ENCODE assay signal across 12 cellular contexts in the genomic region with DNA sequence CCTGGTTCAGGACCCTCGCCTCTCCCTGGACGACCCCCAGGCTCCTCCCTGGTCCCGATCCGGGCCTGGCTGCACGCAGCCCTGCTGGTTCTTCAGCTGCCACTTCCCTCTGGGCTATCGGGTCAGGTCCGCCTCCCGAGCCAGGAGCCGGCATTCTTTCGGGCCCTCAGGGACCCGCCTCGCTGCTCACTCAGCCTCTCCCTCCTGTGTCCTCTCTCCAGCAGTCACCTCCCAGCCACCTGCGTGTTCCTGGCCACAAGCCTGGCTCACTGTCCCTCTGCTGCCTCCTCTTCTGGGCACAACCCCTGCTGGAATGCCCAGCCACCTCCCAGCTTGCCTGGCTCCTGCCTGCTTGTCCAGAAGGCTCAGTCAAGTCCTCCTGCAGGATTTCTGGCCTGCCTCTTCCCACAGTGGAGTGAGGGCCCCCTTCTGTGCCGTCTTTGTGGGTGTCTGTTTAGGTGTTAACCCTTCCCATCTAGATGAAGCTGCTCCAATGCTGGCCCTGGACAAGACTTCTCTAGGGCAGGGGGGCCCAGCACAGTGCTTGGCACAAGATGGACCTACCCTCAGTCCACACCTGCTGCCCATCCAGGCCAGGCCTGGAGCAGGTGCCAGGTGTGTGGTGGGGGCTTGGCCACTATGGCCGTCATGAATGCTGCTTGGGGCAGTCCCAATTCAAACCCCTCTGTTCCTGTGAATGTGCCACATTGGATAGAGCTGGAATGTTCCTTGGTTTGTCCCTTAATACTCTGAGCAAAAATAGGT. TPM values are rescaled to one million over a fixed set of nuclear protein-coding genes. Genes with fewer than 3 reads are reported as not detected.
DNase-seq lines count a peak whose midpoint lies in the region; TF ChIP-seq lines count a peak whose summit lies in the region.
"Had no signal": no experiment of that assay in that cellular context is flagged by ENCODE, and none has a peak within 500 bp of the region (broad histone marks: within the 10 kb centered on the region; RNA-seq: fewer than 3 reads in every experiment).

No MANE protein-coding gene starts in this region.

- H3K4me1 ChIP-seq in colonic mucosa: peaks cover 6% of the 10 kb centered on the region
- peaks cover 38% of the 10 kb centered on the region for H3K4me1 ChIP-seq in mucosa of stomach (ENCODE audit: control insufficient read depth, insufficient read depth, low read length)

- peaks cover 14% of the 10 kb centered on the region for H3K4me1 Mint-ChIP-seq in T-helper 2 cell treated with Interferon-gamma antibody and Interleukin-4, amounts not matched to agents 5 μg/mL and 100 μg/mL, for 36 hours (ENCODE audit: low read depth)
- H3K4me1 Mint-ChIP-seq in type B pancreatic cell (ENCODE audit: unreplicated experiment): peaks cover 42% of the 10 kb centered on the region

- no peak overlapping the region for H3K4me3 ChIP-seq in colonic mucosa
- H3K4me3 ChIP-seq in mucosa of stomach (ENCODE audit: low read length): no peak overlapping the region
- H3K4me3 ChIP-seq: A549 had no signal

- H3K9me3 ChIP-seq in colonic mucosa (no peaks in the 10 kb centered on the region), mucosa of stomach (ENCODE audit: control insufficient read depth, low read length) (no peaks in the 10 kb centered on the region)
- H3K9me3 ChIP-seq: A549 had no signal

- H3K27ac Mint-ChIP-seq in T-helper 2 cell treated with Interferon-gamma antibody and Interleukin-4, amounts not matched to agents 5 μg/mL and 100 μg/mL, for 36 hours: no peak overlapping the region
- H3K27ac Mint-ChIP-seq in type B pancreatic cell: peak overlapping the region; percentile 81

- H3K27ac ChIP-seq in colonic mucosa: peak overlapping the region; percentile 33
- H3K27ac ChIP-seq: HL-60, parathyroid adenoma had no signal

- H3K27me3 Mint-ChIP-seq in T-helper 2 cell treated with Interferon-gamma antibody and Interleukin-4, amounts not matched to agents 5 μg/mL and 100 μg/mL, for 36 hours (ENCODE audit: low read depth): peaks cover 42% of the 10 kb centered on the region
- H3K27me3 Mint-ChIP-seq in type B pancreatic cell: peaks cover 9% of the 10 kb centered on the region

- peak overlapping the region; percentile 19 for H3K4me3 Mint-ChIP-seq in T-helper 2 cell treated with Interferon-gamma antibody and Interleukin-4, amounts not matched to agents 5 μg/mL and 100 μg/mL, for 36 hours
- peak overlapping the region; percentile 96 for H3K4me3 Mint-ChIP-seq in type B pancreatic cell

- intact Hi-C loops in colonic mucosa (cut with DNase I): no loop called here

- TF ChIP-seq CTCF in colonic mucosa (IDR thresholded peaks at IDR 0.05): no peak
- no peak for TF ChIP-seq CTCF in type B pancreatic cell (conservative IDR thresholded peaks at IDR 0.05)

- H3K36me3 Mint-ChIP-seq in T-helper 2 cell treated with Interferon-gamma antibody and Interleukin-4, amounts not matched to agents 5 μg/mL and 100 μg/mL, for 36 hours (ENCODE audit: low read depth): no peaks in the 10 kb centered on the region
- H3K36me3 Mint-ChIP-seq in type B pancreatic cell: no peaks in the 10 kb centered on the region

- no peak for DNase-seq in T-helper 2 cell treated with Interferon-gamma antibody and Interleukin-4, amounts not matched to agents 5 μg/mL and 100 μg/mL, for 36 hours (ENCODE audit: low spot score)
- DNase-seq in T-helper 2 cell (no peak), colonic mucosa (no peak), type B pancreatic cell (ENCODE audit: extremely low spot score, unreplicated experiment) (no peak), SW 1271 (lab: John Stamatoyannopoulos, UW) (no peak), foreskin melanocyte (no peak)
- no peak for DNase-seq in activated effector memory CD4-positive, alpha-beta T cell treated with anti-CD3 and anti-CD28 coated beads, Interleukin-2, amount 50 U/mL, for 16 hours
- DNase-seq: NCI-H2029 had no signal

- H3K27me3 ChIP-seq in colonic mucosa: no peaks in the 10 kb centered on the region
- no peaks in the 10 kb centered on the region for H3K27me3 ChIP-seq in mucosa of stomach (ENCODE audit: control insufficient read depth, insufficient read depth, low read length)

- H3K36me3 ChIP-seq in colonic mucosa (no peaks in the 10 kb centered on the region), mucosa of stomach (ENCODE audit: control insufficient read depth, insufficient read depth, low read length) (no peaks in the 10 kb centered on the region)

- no peaks in the 10 kb centered on the region for H3K9me3 Mint-ChIP-seq in T-helper 2 cell treated with Interferon-gamma antibody and Interleukin-4, amounts not matched to agents 5 μg/mL and 100 μg/mL, for 36 hours
- no peaks in the 10 kb centered on the region for H3K9me3 Mint-ChIP-seq in type B pancreatic cell

- H3K9ac ChIP-seq in colonic mucosa (ENCODE audit: low read depth in 2 of 2, low read length in 2 of 2) (peak overlapping the region; percentile 48 to 73), mucosa of stomach (ENCODE audit: low read length) (peak overlapping the region; percentile 85)
- H3K9ac ChIP-seq: parathyroid adenoma had no signal

RNA-seq across cellular contexts. Expression of a gene that starts 2.2 kb away (rescaled TPM):
- total RNA-seq in colonic mucosa (10 to 100 TPM; 12.1 to 12.7 TPM), type B pancreatic cell (ENCODE audit: low replicate concordance) (41.1 and 48.7 TPM in 2 replicates)
